In the genomic region with DNA sequence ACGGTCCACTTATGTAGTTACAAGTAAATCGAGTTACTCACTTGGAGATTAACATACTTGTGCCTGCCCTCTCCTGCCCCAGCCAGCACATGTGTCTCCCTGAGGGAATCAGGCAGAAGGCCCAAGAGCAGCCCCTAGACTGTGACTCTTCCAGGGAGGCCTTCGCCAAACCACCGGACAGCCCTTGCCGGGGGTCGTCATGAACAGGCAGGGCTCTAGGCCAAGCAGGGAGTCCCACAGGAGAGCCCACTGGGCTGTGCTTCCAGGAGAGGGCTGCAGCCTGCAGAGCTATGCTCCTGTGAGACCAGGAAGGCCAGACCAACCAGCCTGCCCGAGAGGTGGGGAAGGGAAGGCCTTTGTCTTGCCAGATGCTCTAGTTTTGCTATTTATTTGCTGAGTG, we compare ENCODE assay signal across 1 cellular context.
TF ChIP-seq lines count a peak whose summit lies in the region.

No MANE protein-coding gene starts in this region.

TF ChIP-seq in SK-N-SH, 30 proteins besides CTCF, POLR2A, EP300 and RAD21 (continued from another document):
- TF ChIP-seq RXRA (IDR thresholded peaks at IDR 0.05; ENCODE audit: borderline replicate concordance, low read depth), result no peak
- TF ChIP-seq FOXM1 (IDR thresholded peaks at IDR 0.05; ENCODE audit: low read depth), result no peak
- no peak for TF ChIP-seq USF2 (IDR thresholded peaks at IDR 0.05; ENCODE audit: borderline replicate concordance, low read depth, low read length)
- no peak for TF ChIP-seq SMC3 (IDR thresholded peaks at IDR 0.05; ENCODE audit: low read depth, low read length)
- no peak for TF ChIP-seq RFX5 (IDR thresholded peaks at IDR 0.05; ENCODE audit: low read length)
- no peak for TF ChIP-seq TEAD4 (IDR thresholded peaks at IDR 0.05; ENCODE audit: borderline replicate concordance, insufficient read depth)
- TF ChIP-seq EZH2phosphoT487 (IDR thresholded peaks at IDR 0.05; ENCODE audit: borderline replicate concordance, low read depth), result no peak
- TF ChIP-seq GABPA (IDR thresholded peaks at IDR 0.05; ENCODE audit: low read depth), result no peak
TF ChIP-seq in SK-N-SH: peak in this region for 0.
